ENCODE assay signal across 25 cellular contexts in the genomic region with DNA sequence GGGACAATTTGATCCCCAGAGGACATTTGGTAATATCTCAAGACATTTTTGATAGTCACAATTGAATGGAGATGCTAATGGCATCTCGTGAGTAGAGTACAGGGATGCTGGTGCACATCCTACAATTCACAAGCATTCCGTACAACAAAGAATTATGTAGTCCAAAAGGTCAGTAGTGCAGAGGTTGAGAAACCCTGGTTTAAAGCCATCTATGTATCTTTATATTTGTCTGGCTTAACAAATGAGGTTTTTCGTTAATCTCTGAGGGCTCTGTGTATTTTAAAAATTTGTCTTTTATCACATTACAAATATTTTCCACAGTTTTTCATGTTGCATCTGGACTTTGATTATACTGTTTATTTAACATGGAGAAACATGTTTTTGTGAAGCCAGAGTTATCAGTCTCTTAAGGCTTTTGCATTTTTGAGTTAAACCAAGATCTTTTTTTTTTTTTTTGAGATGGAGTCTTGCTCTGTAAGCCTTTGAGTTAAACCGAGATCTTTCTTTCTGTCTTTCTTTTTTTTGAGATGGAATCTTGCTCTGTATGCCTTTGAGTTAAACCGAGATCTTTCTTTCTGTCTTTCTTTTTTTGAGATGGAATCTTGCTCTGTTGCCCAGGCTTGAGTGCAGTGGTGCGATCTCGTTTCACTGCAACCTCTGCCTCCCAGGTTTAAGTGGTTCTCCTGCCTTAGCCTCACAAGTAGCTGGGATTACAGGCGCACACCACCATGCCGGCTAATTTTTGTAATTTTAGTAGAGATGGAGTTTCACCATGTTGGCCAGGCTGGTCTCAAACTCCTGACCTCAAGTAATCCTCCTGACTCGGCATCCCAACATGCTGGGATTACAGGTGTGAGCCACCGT. TPM values are rescaled to one million over a fixed set of nuclear protein-coding genes. Genes with fewer than 3 reads are reported as not detected.
A peak's percentile ranks its signal among the peaks of the same experiment; 100 is the strongest.
DNase-seq lines count a peak whose midpoint lies in the region; ATAC-seq, FAIRE-seq and TF ChIP-seq lines count a peak whose summit lies in the region.
"Had no signal": no experiment of that assay in that cellular context is flagged by ENCODE, and none has a peak within 500 bp of the region (broad histone marks: within the 10 kb centered on the region; RNA-seq: fewer than 3 reads in every experiment).

No MANE protein-coding gene starts in this region.

- H3K36me3 Mint-ChIP-seq in MCF 10A (ENCODE audit: insufficient read depth, unreplicated experiment), result peaks cover 17% of the 10 kb centered on the region
- H3K36me3 Mint-ChIP-seq in activated B cell treated with CpG ODN at 0.5 μM for 24 hours (ENCODE audit: low read depth), result peaks cover 13% of the 10 kb centered on the region

- H3K14ac ChIP-seq in mesenchymal stem cell (ENCODE audit: low read length in 2 of 2), result no peak overlapping the region

- H3K9me3 Mint-ChIP-seq in MCF 10A (ENCODE audit: unreplicated experiment) (no peaks in the 10 kb centered on the region), activated B cell treated with CpG ODN at 0.5 μM for 24 hours (no peaks in the 10 kb centered on the region)
- H3K9me3 Mint-ChIP-seq: activated T-helper 1 cell treated with anti-CD3 and anti-CD28 coated beads, Interleukin-12 subunit alpha, Interleukin-12 subunit beta, Interleukin-2, Interleukin-4 antibody, amounts not matched to agents 30 ng/mL and 10 ng/mL and 1 ng/mL, durations not matched to agents 14 hours and 24 hours and 36 hours had no signal

- H2AFZ ChIP-seq in mammary epithelial cell (ENCODE audit: low read depth, low read length), result no peak overlapping the region
- no peak overlapping the region for H2AFZ ChIP-seq in mesenchymal stem cell (ENCODE audit: low read depth, low read length)

- no peaks in the 10 kb centered on the region for H3K27me3 ChIP-seq in mammary epithelial cell (ENCODE audit: insufficient read depth, low read length)
- H3K27me3 ChIP-seq in mesenchymal stem cell (ENCODE audit: control insufficient read depth in 1 of 2, insufficient read depth in 1 of 2, low read length in 2 of 2), result no peaks in the 10 kb centered on the region
- no peaks in the 10 kb centered on the region for H3K27me3 ChIP-seq in thoracic aorta (replicated peaks; ENCODE audit: insufficient read depth)
- H3K27me3 ChIP-seq: BE2C, foreskin keratinocyte, upper lobe of right lung had no signal

- dilution Hi-C loops in mammary epithelial cell (cut with HindIII; ENCODE audit: low sequenced_read_pairs), result no loop called here

- peaks cover 5% of the 10 kb centered on the region for H3K4me1 ChIP-seq in mammary epithelial cell (ENCODE audit: insufficient read depth, low read length)
- peaks cover 7% of the 10 kb centered on the region for H3K4me1 ChIP-seq in mesenchymal stem cell (ENCODE audit: control insufficient read depth, insufficient read depth, low read depth, low read length)
- peaks cover 38 to 47% of the 10 kb centered on the region in 2 donors for H3K4me1 ChIP-seq in thoracic aorta (ENCODE audit: control insufficient read depth in 1 of 2, low read depth in 2 of 2)
- H3K4me1 ChIP-seq in kidney (ENCODE audit: control insufficient read depth in 1 of 2, insufficient read depth in 1 of 2, low read depth in 1 of 2, low read length in 2 of 2), result peaks cover 7% of the 10 kb centered on the region in 2 donors
- H3K4me1 ChIP-seq: BE2C had no signal

- DNase-seq in MCF 10A (ENCODE audit: unreplicated experiment) (no peak), mammary epithelial cell (no peak), activated B cell treated with CpG ODN at 0.5 μM for 24 hours (no peak), mesenchymal stem cell (no peak), thoracic aorta (ENCODE audit: low spot score) (no peak), kidney (no peak), NCI-H187 (lab: John Stamatoyannopoulos, UW) (no peak)
- DNase-seq: 8988T; activated CD4-positive, alpha-beta T cell treated with anti-CD3 and anti-CD28 coated beads, Interleukin-2, amount 50 U/mL, for 1 hour; BE2C; cerebellar nuclear complex; foreskin keratinocyte; HCEC 1CT; hippocampal formation; NCI-H1417; NK-92 treated with Interleukin-12 subunit alpha and Interleukin-12 subunit beta, amount 100 ng/mL, for 24 hours; retina; T-helper 2 cell; upper lobe of right lung had no signal

- BruUV-seq in MCF 10A (replicated peaks; lab: Mats Ljungman, UMichigan), result TSS peak; percentile 8
- BruUV-seq in mammary epithelial cell (replicated peaks; lab: Mats Ljungman, UMichigan), result no TSS peak

- no peak for ATAC-seq in activated B cell treated with CpG ODN at 0.5 μM for 24 hours (ENCODE audit: low read depth)
- ATAC-seq in thoracic aorta (ENCODE audit: insufficient number of reproducible peaks, low FRiP score, low read depth), result no peak
- no peak for ATAC-seq in GM18498 (IDR thresholded peaks at IDR 0.05; ENCODE audit: unreplicated experiment)
- ATAC-seq: foreskin keratinocyte, upper lobe of right lung had no signal

- 96% methylated on average over 10 of the region's 11 CpGs for WGBS in mammary epithelial cell (ENCODE audit: low coverage, missing lambda C conversion rate)
- WGBS in mesenchymal stem cell, result 96% methylated on average over 7 of the region's 11 CpGs

- H2BK5ac ChIP-seq in mesenchymal stem cell (ENCODE audit: low read depth, low read length, poor library complexity, severe bottlenecking), result no peak overlapping the region

- H3K4me2 ChIP-seq in mammary epithelial cell (ENCODE audit: insufficient read depth, low read depth, low read length) (no peak overlapping the region), mesenchymal stem cell (ENCODE audit: low read length, poor library complexity, severe bottlenecking) (no peak overlapping the region)

- no peaks in the 10 kb centered on the region for H4K20me1 ChIP-seq in mammary epithelial cell (ENCODE audit: insufficient read depth, low read length)

- H3K79me1 ChIP-seq in mesenchymal stem cell (replicated peaks; ENCODE audit: low read length, poor library complexity, severe bottlenecking), result peaks cover 11% of the 10 kb centered on the region

- POLR2A ChIA-PET in MCF 10A (lab: Yijun Ruan, JAX) (no interaction called here), activated B cell treated with CpG ODN at 0.5 μM for 24 hours (lab: Charles Lee) (no interaction called here)

- CTCF ChIA-PET in MCF 10A (lab: Yijun Ruan, JAX), result interaction anchor here (0.6 kb wide), 1 partner anchor 21 kb away, joined by 4 read pairs; no protein-coding TSS in a partner anchor
- CTCF ChIA-PET in mammary epithelial cell (lab: Charles Lee; ENCODE audit: low non-redundant PET), result no interaction called here
- CTCF ChIA-PET in activated B cell treated with CpG ODN at 0.5 μM for 24 hours (lab: Charles Lee), result no interaction called here

- intact Hi-C loops in MCF 10A (cut with micrococcal nuclease), result loop anchor here (10.0 kb wide), 1 partner anchor 522 kb away; no protein-coding TSS in a partner anchor
- intact Hi-C loops in mammary epithelial cell (cut with micrococcal nuclease), result no loop called here
- intact Hi-C loops in activated B cell treated with CpG ODN at 0.5 μM for 24 hours (cut with micrococcal nuclease), result loop anchor here (5.0 kb wide), 1 partner anchor 770 kb away; the partner anchor contains the start of gene SLC31A2
- intact Hi-C loops in kidney (cut with DNase I), result no loop called here

- no peak overlapping the region for H3K23ac ChIP-seq in mesenchymal stem cell (ENCODE audit: low read length in 2 of 2)

- H2AK5ac ChIP-seq in mesenchymal stem cell (ENCODE audit: low read length, severe bottlenecking), result no peak overlapping the region

- H3K27ac ChIP-seq in mammary epithelial cell (ENCODE audit: insufficient read depth, low read depth, low read length) (no peak overlapping the region), mesenchymal stem cell (ENCODE audit: low read length, poor library complexity, severe bottlenecking) (no peak overlapping the region), thoracic aorta (no peak overlapping the region), kidney (ENCODE audit: low read depth in 2 of 2, low read length in 2 of 2) (no peak overlapping the region)
- H3K27ac ChIP-seq: epithelial cell of prostate, foreskin keratinocyte, upper lobe of right lung, VCaP had no signal

- no peak for FAIRE-seq in kidney (lab: Jason Lieb, UNC)
- FAIRE-seq: D721Med had no signal

- H4K8ac ChIP-seq in mesenchymal stem cell (ENCODE audit: low read length), result no peak overlapping the region

- H3K9me3 ChIP-seq in mammary epithelial cell (replicated peaks; ENCODE audit: insufficient read depth, low read length) (no peaks in the 10 kb centered on the region), mesenchymal stem cell (ENCODE audit: control insufficient read depth, low read length) (no peaks in the 10 kb centered on the region), thoracic aorta (no peaks in the 10 kb centered on the region), kidney (ENCODE audit: control insufficient read depth in 1 of 2, low read length in 2 of 2) (no peaks in the 10 kb centered on the region)
- H3K9me3 ChIP-seq: BE2C, upper lobe of right lung had no signal

- H3K4me1 Mint-ChIP-seq in MCF 10A (ENCODE audit: insufficient read depth, unreplicated experiment) (peaks cover 30% of the 10 kb centered on the region), activated B cell treated with CpG ODN at 0.5 μM for 24 hours (peaks cover 64% of the 10 kb centered on the region)

- no peak overlapping the region for H3K4me3 ChIP-seq in mammary epithelial cell (replicated peaks in 1 of 3; ENCODE audit: insufficient read depth in 1 of 3, low read depth in 2 of 3, low read length in 3 of 3)
- H3K4me3 ChIP-seq in mesenchymal stem cell (ENCODE audit: insufficient read depth in 1 of 2, low read depth in 1 of 2, low read length in 2 of 2), result no peak overlapping the region
- peak overlapping the region; percentile 2 for H3K4me3 ChIP-seq in thoracic aorta
- no peak overlapping the region for H3K4me3 ChIP-seq in kidney (ENCODE audit: low read length in 2 of 2)
- H3K4me3 ChIP-seq: upper lobe of right lung had no signal

- H3K9ac ChIP-seq in mammary epithelial cell (ENCODE audit: insufficient read depth, low read length) (no peak overlapping the region), mesenchymal stem cell (ENCODE audit: low read length) (peak overlapping the region; percentile 42), kidney (ENCODE audit: low read length in 2 of 2) (no peak overlapping the region)

- TF ChIP-seq CTCF in MCF 10A (IDR thresholded peaks at IDR 0.05; ENCODE audit: unreplicated experiment) (no peak), mammary epithelial cell (conservative IDR thresholded peaks at IDR 0.05 in 1 of 2, IDR thresholded peaks at IDR 0.05 in 1 of 2; ENCODE audit: extremely low read depth in 1 of 2, insufficient read depth in 1 of 2, low read depth in 1 of 2, low read length in 2 of 2) (no peak), activated B cell treated with CpG ODN at 0.5 μM for 24 hours (IDR thresholded peaks at IDR 0.05) (no peak), thoracic aorta (IDR thresholded peaks at IDR 0.05) (no peak), kidney (IDR thresholded peaks at IDR 0.05; ENCODE audit: borderline replicate concordance, extremely low read depth, insufficient read depth) (no peak)

- in situ Hi-C loops in mammary epithelial cell (cut with MboI; ENCODE audit: low sequenced_read_pairs in 2 of 2), result no loop called here

- H3K4me3 Mint-ChIP-seq in MCF 10A (ENCODE audit: unreplicated experiment) (no peak overlapping the region), activated B cell treated with CpG ODN at 0.5 μM for 24 hours (no peak overlapping the region)
- H3K4me3 Mint-ChIP-seq: activated naive CD8-positive, alpha-beta T cell; activated T-helper 1 cell treated with anti-CD3 and anti-CD28 coated beads, Interleukin-12 subunit alpha, Interleukin-12 subunit beta, Interleukin-2, Interleukin-4 antibody, amounts not matched to agents 30 ng/mL and 10 ng/mL and 1 ng/mL, durations not matched to agents 14 hours and 24 hours and 36 hours had no signal

- peaks cover 8% of the 10 kb centered on the region for H3K36me3 ChIP-seq in mammary epithelial cell (ENCODE audit: insufficient read depth, low read length)
- H3K36me3 ChIP-seq in mesenchymal stem cell (ENCODE audit: control insufficient read depth in 1 of 2, insufficient read depth in 2 of 2, low read depth in 1 of 2, low read length in 2 of 2), result peaks cover 0 to 15% of the 10 kb centered on the region in 2 experiments
- no peaks in the 10 kb centered on the region for H3K36me3 ChIP-seq in thoracic aorta
- H3K36me3 ChIP-seq in kidney (ENCODE audit: control insufficient read depth in 1 of 2, insufficient read depth in 2 of 2, low read length in 2 of 2), result no peaks in the 10 kb centered on the region
- H3K36me3 ChIP-seq: BE2C, upper lobe of right lung had no signal

- H3K27me3 Mint-ChIP-seq in MCF 10A (ENCODE audit: insufficient read depth, unreplicated experiment) (no peaks in the 10 kb centered on the region), activated B cell treated with CpG ODN at 0.5 μM for 24 hours (no peaks in the 10 kb centered on the region)
- H3K27me3 Mint-ChIP-seq: activated naive CD8-positive, alpha-beta T cell had no signal

- H3K4ac ChIP-seq in mesenchymal stem cell (ENCODE audit: low read depth in 1 of 2, low read length in 2 of 2), result no peak overlapping the region

- H2BK15ac ChIP-seq in mesenchymal stem cell (ENCODE audit: low read depth, poor library complexity, severe bottlenecking), result no peak overlapping the region

- peaks cover 68% of the 10 kb centered on the region for H3K79me2 ChIP-seq in mammary epithelial cell (ENCODE audit: insufficient read depth, low read length)

- H3K27ac Mint-ChIP-seq in MCF 10A (ENCODE audit: low read depth, unreplicated experiment) (no peak overlapping the region), activated B cell treated with CpG ODN at 0.5 μM for 24 hours (peak overlapping the region; percentile 0)
- H3K27ac Mint-ChIP-seq: activated naive CD8-positive, alpha-beta T cell; activated T-helper 1 cell treated with anti-CD3 and anti-CD28 coated beads, Interleukin-12 subunit alpha, Interleukin-12 subunit beta, Interleukin-2, Interleukin-4 antibody, amounts not matched to agents 30 ng/mL and 10 ng/mL and 1 ng/mL, durations not matched to agents 14 hours and 24 hours and 36 hours had no signal

- no peak overlapping the region for H4K91ac ChIP-seq in mesenchymal stem cell (ENCODE audit: low read length)

- no peak overlapping the region for H2BK120ac ChIP-seq in mesenchymal stem cell (ENCODE audit: low read depth, low read length)

- H3K18ac ChIP-seq in mesenchymal stem cell (ENCODE audit: low read depth in 1 of 2, low read length in 2 of 2), result no peak overlapping the region

- H2BK12ac ChIP-seq in mesenchymal stem cell (ENCODE audit: low read length in 2 of 2), result no peak overlapping the region

RNA-seq across cellular contexts. Expression of gene HSDL2, which starts 2.8 kb away (rescaled TPM):
- total RNA-seq in MCF 10A (2022) (20.6 and 26.7 TPM in 2 replicates), mammary epithelial cell (10 to 100 TPM; 33.5 to 34.2 TPM), activated B cell treated with CpG ODN at 0.5 μM for 24 hours (11.0 and 11.3 TPM in 2 replicates), thoracic aorta (10 to 100 TPM; 31.7 to 36.3 TPM), kidney (30.2 TPM)
- polyA plus RNA-seq in mammary epithelial cell (28.2 TPM), kidney (ENCODE audit: insufficient read depth, low read depth, low replicate concordance) (67.0 TPM)
- polyA minus RNA-seq in mammary epithelial cell, result 20.9 TPM
- 17.9 TPM for polyA plus RNA-seq in mesenchymal stem cell (2013, experiment 1 of 2)
- 18.1 TPM for polyA plus RNA-seq in mesenchymal stem cell (2013, experiment 2 of 2)

RNA-seq across cellular contexts. Expression of gene PTBP3, which starts 49.3 kb away (rescaled TPM):
- total RNA-seq in MCF 10A (2022), result 79.2 and 83.4 TPM in 2 replicates
- 10 to 100 TPM; 73.2 to 95.9 TPM for total RNA-seq in mammary epithelial cell
- polyA plus RNA-seq in mammary epithelial cell, result 71.9 TPM
- polyA minus RNA-seq in mammary epithelial cell, result 142 TPM
- 106 and 125 TPM in 2 replicates for total RNA-seq in activated B cell treated with CpG ODN at 0.5 μM for 24 hours
- polyA plus RNA-seq in mesenchymal stem cell (2013, experiment 1 of 2), result 26.7 TPM
- polyA plus RNA-seq in mesenchymal stem cell (2013, experiment 2 of 2), result 25.9 TPM
- 10 to 100 TPM; 26.5 to 55.6 TPM for total RNA-seq in thoracic aorta
- 86.6 TPM for total RNA-seq in kidney
- 14.0 TPM for polyA plus RNA-seq in kidney (ENCODE audit: insufficient read depth, low read depth, low replicate concordance)

Comparison
In these comparisons a context has a peak if more than half of its experiments do, and no peak if none do; other contexts are left out.
1. intact Hi-C loops: an anchor here in MCF 10A (10.0 kb wide) and activated B cell treated with CpG ODN at 0.5 μM for 24 hours (5.0 kb wide); none called in mammary epithelial cell and kidney.